23 cellular contexts compared by ENCODE assay signal in the genomic region with DNA sequence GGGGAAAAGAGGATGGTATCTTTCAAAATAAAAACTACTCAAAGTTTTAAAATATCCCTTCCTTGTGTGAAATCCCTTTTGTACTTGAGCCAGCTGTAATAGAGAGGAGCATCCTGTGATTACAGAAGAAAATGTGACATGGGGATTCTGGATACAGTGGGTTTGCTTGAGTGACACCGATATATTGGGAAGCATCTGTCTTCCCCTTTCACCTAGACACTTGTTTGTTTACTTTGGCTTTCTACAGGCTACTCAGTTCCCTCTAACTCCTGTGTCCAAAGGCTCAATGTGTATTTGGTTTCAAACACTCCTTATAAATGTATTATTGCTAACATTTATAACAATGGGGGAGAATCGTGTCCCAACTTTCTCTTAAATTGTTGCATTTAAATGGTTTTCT. TPM values are rescaled to one million over a fixed set of nuclear protein-coding genes. Genes with fewer than 3 reads are reported as not detected.
"Had no signal": no experiment of that assay in that cellular context is flagged by ENCODE, and none has a peak within 500 bp of the region (broad histone marks: within the 10 kb centered on the region; RNA-seq: fewer than 3 reads in every experiment).

No MANE protein-coding gene starts in this region.

- H3K4me1 ChIP-seq: body of pancreas had no signal

- ATAC-seq: activated CD4-positive, CD25-positive, alpha-beta regulatory T cell treated with anti-CD3 and anti-CD28 coated beads, Interleukin-2, amount 50 U/mL, for 24 hours; activated CD8-positive, alpha-beta T cell treated with anti-CD3 and anti-CD28 coated beads, Interleukin-2, amount 10 ng/mL, durations not matched to agents 7 days and 5 days; body of pancreas; effector memory CD8-positive, alpha-beta T cell; left colon; stimulated activated effector memory CD8-positive, alpha-beta T cell treated with anti-CD3 and anti-CD28 coated beads, Interleukin-12 subunit alpha, Interleukin-12 subunit beta, amount 100 ng/mL, for 72 hours had no signal

- H3K9me3 ChIP-seq: body of pancreas, esophagus squamous epithelium, thoracic aorta, upper lobe of left lung had no signal

- H3K27me3 ChIP-seq: body of pancreas, esophagus squamous epithelium, upper lobe of left lung had no signal

- H3K36me3 ChIP-seq: esophagus squamous epithelium, thoracic aorta had no signal

- H3K27ac ChIP-seq: body of pancreas, esophagus squamous epithelium, thoracic aorta, upper lobe of left lung had no signal

- H3K4me3 ChIP-seq: body of pancreas, esophagus squamous epithelium, smooth muscle cell, thoracic aorta, upper lobe of left lung had no signal

- DNase-seq: activated CD4-positive, alpha-beta T cell treated with anti-CD3 and anti-CD28 coated beads, Interleukin-2, amount 10 ng/mL, durations not matched to agents 7 days and 5 days; activated CD8-positive, alpha-beta T cell treated with anti-CD3 and anti-CD28 coated beads, Interleukin-2, amount 10 ng/mL, durations not matched to agents 7 days and 5 days; activated naive CD4-positive, alpha-beta T cell treated with Interleukin-2 at 50 U/mL for 16 hours; activated naive CD8-positive, alpha-beta T cell treated with anti-CD3 and anti-CD28 coated beads, Interleukin-2, amount 10 ng/mL, durations not matched to agents 7 days and 5 days; activated T-cell treated with anti-CD3 and anti-CD28 coated beads, Interleukin-2, amount 50 U/mL, for 24 hours; amygdala; body of pancreas; caudate nucleus; effector memory CD8-positive, alpha-beta T cell; esophagus squamous epithelium; hippocampal formation; islet precursor cell; left colon; mammary epithelial cell; naive B cell; right cardiac atrium; stimulated activated CD4-positive, alpha-beta T cell treated with anti-CD3 and anti-CD28 coated beads, Interleukin-4, amount 100 ng/mL, for 24 hours; upper lobe of left lung had no signal

RNA-seq across cellular contexts. Expression of gene CPED1, which starts 24.4 kb away (rescaled TPM):
- total RNA-seq: activated CD8-positive, alpha-beta T cell treated with anti-CD3 and anti-CD28 coated beads, Interleukin-2, amount 10 ng/mL, durations not matched to agents 7 days and 5 days; activated naive CD8-positive, alpha-beta T cell treated with anti-CD3 and anti-CD28 coated beads, Interleukin-2, amount 10 ng/mL, durations not matched to agents 7 days and 5 days; activated T-helper 2 cell treated with anti-CD3 and anti-CD28 coated beads, Interferon-gamma antibody, Interleukin-2, Interleukin-4, amounts not matched to agents 10 μg/mL and 5 μg/mL and 100 μg/mL, durations not matched to agents 14 hours and 24 hours and 36 hours had no signal
